Comparison of ENCODE assay signal across 2 cellular contexts in the genomic region with DNA sequence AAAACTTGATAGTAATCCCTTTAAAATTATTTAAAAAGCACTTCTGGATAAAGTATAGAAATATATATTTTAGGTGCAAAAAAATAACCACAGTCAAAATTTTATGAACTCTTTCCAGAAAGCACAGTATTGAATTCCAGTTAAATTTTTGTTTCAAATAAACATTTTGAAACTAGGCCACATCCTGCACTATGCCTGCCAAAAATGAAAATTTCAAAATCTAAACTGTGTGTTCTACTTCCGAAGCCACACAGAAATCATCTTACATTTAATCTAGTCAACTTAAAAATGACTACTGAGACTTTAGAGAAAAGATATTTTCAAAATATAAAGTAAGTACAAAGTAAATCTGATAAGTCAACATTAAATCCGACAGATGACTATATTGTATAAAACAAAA.
TF ChIP-seq lines count a peak whose summit lies in the region.

No MANE protein-coding gene starts in this region.

TF ChIP-seq in liver, 16 proteins besides CTCF, POLR2A, EP300 and RAD21:
- peak in 1 of 2 donors; percentile 9 for TF ChIP-seq HNF4A (conservative IDR thresholded peaks at IDR 0.05)
- TF ChIP-seq, protein P1, sequence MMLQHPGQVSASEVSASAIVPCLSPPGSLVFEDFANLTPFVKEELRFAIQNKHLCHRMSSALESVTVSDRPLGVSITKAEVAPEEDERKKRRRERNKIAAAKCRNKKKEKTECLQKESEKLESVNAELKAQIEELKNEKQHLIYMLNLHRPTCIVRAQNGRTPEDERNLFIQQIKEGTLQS (IDR thresholded peaks at IDR 0.05) = no peak

TF ChIP-seq in HepG2, 621 proteins besides CTCF, POLR2A, EP300 and RAD21:
- TF ChIP-seq ZSCAN21 (CRISPR knock-in tag; IDR thresholded peaks at IDR 0.05; ENCODE audit: borderline replicate concordance) (no peak), ZNF530 (CRISPR knock-in tag; IDR thresholded peaks at IDR 0.05; ENCODE audit: low read depth) (no peak), NFIB (CRISPR knock-in tag; IDR thresholded peaks at IDR 0.05; ENCODE audit: borderline replicate concordance) (no peak), ZNF296 (CRISPR knock-in tag; conservative IDR thresholded peaks at IDR 0.05) (no peak), TBX3 (IDR thresholded peaks at IDR 0.05; ENCODE audit: borderline replicate concordance) (no peak)
TF ChIP-seq in HepG2: peak in this region for 0.
